In genomic region chr2:70931376-70932000, GRCh38 we compare ENCODE assay signal across 16 cellular contexts. TPM values are rescaled to one million over a fixed set of nuclear protein-coding genes. Genes with fewer than 3 reads are reported as not detected.
"Had no signal": no experiment of that assay in that cellular context is flagged by ENCODE, and none has a peak within 500 bp of the region (broad histone marks: within the 10 kb centered on the region; RNA-seq: fewer than 3 reads in every experiment).

No MANE protein-coding gene starts in this region.

- H3K27me3 Mint-ChIP-seq: brain had no signal

- DNase-seq: activated CD4-positive, alpha-beta memory T cell treated with anti-CD3 and anti-CD28 coated beads for 36 hours; activated CD4-positive, CD25-positive, alpha-beta regulatory T cell treated with anti-CD3 and anti-CD28 coated beads, Interleukin-2, amount 50 U/mL, for 72 hours; activated naive CD4-positive, alpha-beta T cell treated with anti-CD3 and anti-CD28 coated beads, Interleukin-2, amount 50 U/mL, for 16 hours; activated T-cell treated with anti-CD3 and anti-CD28 coated beads for 4 hours; amniotic stem cell; dermis blood vessel endothelial cell; erythroblast; nephron progenitor cell; stimulated activated CD4-positive, alpha-beta T cell treated with anti-CD3 and anti-CD28 coated beads, Interleukin-4, amount 100 ng/mL, for 4 hours; stomach; SW 1271; uterus had no signal

- H3K9me3 Mint-ChIP-seq: activated CD4-positive, alpha-beta memory T cell treated with anti-CD3 and anti-CD28 coated beads for 36 hours; activated T-helper 2 cell treated with anti-CD3 and anti-CD28 coated beads, Interferon-gamma antibody, Interleukin-2, Interleukin-4, amounts not matched to agents 10 μg/mL and 5 μg/mL and 100 μg/mL, durations not matched to agents 14 hours and 24 hours and 36 hours; nephron progenitor cell; T-helper 2 cell treated with Interferon-gamma antibody and Interleukin-4, amounts not matched to agents 5 μg/mL and 100 μg/mL, for 36 hours had no signal

- H3K27ac Mint-ChIP-seq: activated CD4-positive, alpha-beta memory T cell treated with anti-CD3 and anti-CD28 coated beads for 36 hours; activated T-helper 2 cell treated with anti-CD3 and anti-CD28 coated beads, Interferon-gamma antibody, Interleukin-2, Interleukin-4, amounts not matched to agents 10 μg/mL and 5 μg/mL and 100 μg/mL, durations not matched to agents 14 hours and 24 hours and 36 hours; brain; nephron progenitor cell; T-helper 2 cell treated with Interferon-gamma antibody and Interleukin-4, amounts not matched to agents 5 μg/mL and 100 μg/mL, for 36 hours had no signal

- H3K4me3 Mint-ChIP-seq: activated CD4-positive, alpha-beta memory T cell treated with anti-CD3 and anti-CD28 coated beads for 36 hours; brain; nephron progenitor cell; T-helper 2 cell treated with Interferon-gamma antibody and Interleukin-4, amounts not matched to agents 5 μg/mL and 100 μg/mL, for 36 hours had no signal

- H3K36me3 Mint-ChIP-seq: activated CD4-positive, alpha-beta memory T cell treated with anti-CD3 and anti-CD28 coated beads for 36 hours; brain had no signal

RNA-seq across cellular contexts. Expression of gene ATP6V1B1, which starts 4.2 kb away (rescaled TPM):
- total RNA-seq: activated CD4-positive, alpha-beta memory T cell treated with anti-CD3 and anti-CD28 coated beads for 36 hours; activated T-helper 2 cell treated with anti-CD3 and anti-CD28 coated beads, Interferon-gamma antibody, Interleukin-2, Interleukin-4, amounts not matched to agents 10 μg/mL and 5 μg/mL and 100 μg/mL, durations not matched to agents 14 hours and 24 hours and 36 hours; dermis blood vessel endothelial cell had no signal

RNA-seq across cellular contexts. Expression of gene VAX2, which starts 31.1 kb away (rescaled TPM):
- total RNA-seq: activated CD4-positive, alpha-beta memory T cell treated with anti-CD3 and anti-CD28 coated beads for 36 hours; activated T-helper 2 cell treated with anti-CD3 and anti-CD28 coated beads, Interferon-gamma antibody, Interleukin-2, Interleukin-4, amounts not matched to agents 10 μg/mL and 5 μg/mL and 100 μg/mL, durations not matched to agents 14 hours and 24 hours and 36 hours; mucosa of gallbladder had no signal

RNA-seq across cellular contexts. Expression of gene ANKRD53, which starts 46.9 kb away (rescaled TPM):
- total RNA-seq: activated CD4-positive, alpha-beta memory T cell treated with anti-CD3 and anti-CD28 coated beads for 36 hours; activated T-helper 2 cell treated with anti-CD3 and anti-CD28 coated beads, Interferon-gamma antibody, Interleukin-2, Interleukin-4, amounts not matched to agents 10 μg/mL and 5 μg/mL and 100 μg/mL, durations not matched to agents 14 hours and 24 hours and 36 hours had no signal
